9 cellular contexts compared by ENCODE assay signal in the genomic region with DNA sequence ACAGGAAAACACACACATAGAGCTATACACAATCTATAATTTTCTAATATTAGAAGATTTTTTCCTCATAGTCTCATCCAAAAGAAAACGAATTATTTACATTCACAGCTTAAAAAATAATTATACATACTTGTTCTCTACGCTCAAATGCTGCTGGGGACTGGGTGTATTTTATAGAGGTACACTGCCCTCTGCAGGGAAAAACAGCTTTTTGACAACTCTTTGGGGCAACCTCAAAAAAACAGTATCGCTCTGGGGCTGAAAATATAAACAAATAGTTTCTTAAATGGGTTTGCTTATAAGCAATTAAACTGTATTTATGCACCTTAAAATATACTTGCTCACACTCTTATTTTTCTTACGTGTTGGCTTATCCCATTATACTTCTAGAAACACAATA.
DNase-seq lines count a peak whose midpoint lies in the region; ATAC-seq and TF ChIP-seq lines count a peak whose summit lies in the region.
"Had no signal": no experiment of that assay in that cellular context is flagged by ENCODE, and none has a peak within 500 bp of the region (broad histone marks: within the 10 kb centered on the region; RNA-seq: fewer than 3 reads in every experiment).

No MANE protein-coding gene starts in this region.

- H4K20me1 ChIP-seq in GM23248 (ENCODE audit: insufficient read depth) = no peaks in the 10 kb centered on the region

- no peaks in the 10 kb centered on the region for H3K79me2 ChIP-seq in GM23248 (ENCODE audit: insufficient read depth)

- WGBS in GM23248 (ENCODE audit: low coverage in 1 of 2, low lambda C conversion rate in 2 of 2, missing lambda C conversion rate in 2 of 2), 2 experiments = 24 to 26% methylated on average over 4 of the region's 4 CpGs

- no peaks in the 10 kb centered on the region for H3K9me3 ChIP-seq in AG04450 (ENCODE audit: control insufficient read depth, insufficient read depth, low read length)
- H3K9me3 ChIP-seq in GM23248 (ENCODE audit: low read depth) = no peaks in the 10 kb centered on the region

- H3K4me1 ChIP-seq in GM23248 (ENCODE audit: insufficient read depth) = no peaks in the 10 kb centered on the region

- no peaks in the 10 kb centered on the region for H3K9me2 ChIP-seq in GM23248 (ENCODE audit: insufficient read depth)

- H3F3A ChIP-seq in GM23248 (ENCODE audit: insufficient read depth) = no peaks in the 10 kb centered on the region

- H2AFZ ChIP-seq in GM23248 = no peak overlapping the region

- ATAC-seq in HG03135 (IDR thresholded peaks at IDR 0.05; ENCODE audit: unreplicated experiment) (no peak), GM18517 (IDR thresholded peaks at IDR 0.05; ENCODE audit: unreplicated experiment) (no peak)

- H3K27me3 ChIP-seq in AG04450 (ENCODE audit: control insufficient read depth, insufficient read depth, low read length) (no peaks in the 10 kb centered on the region), GM23248 (replicated peaks; ENCODE audit: insufficient read depth) (0 out of 2 replicates have a peak, but pooled peaks cover 7% of the 10 kb centered on the region)

- H3K4me3 ChIP-seq in AG04450 (ENCODE audit: low read depth, low read length) (no peak overlapping the region), GM23248 (no peak overlapping the region)

- H3K36me3 ChIP-seq in GM23248 (ENCODE audit: low read depth) = no peaks in the 10 kb centered on the region

- DNase-seq in AG04450 (ENCODE audit: low read depth, low spot score) = no peak
- peak; percentile 51 for DNase-seq in GM23248
- peak; percentile 16 for DNase-seq in RWPE1 (ENCODE audit: low spot score)
- DNase-seq in hepatic stellate cell (ENCODE audit: low spot score) = peak; percentile 9
- no peak for DNase-seq in UCSD-AML1 (lab: John Stamatoyannopoulos, UW; ENCODE audit: unreplicated experiment)
- no peak for DNase-seq in NCI-H524 treated with DMSO at 0.1 percent for 48 hours (lab: John Stamatoyannopoulos, UW)
- DNase-seq: activated B cell treated with CpG ODN at 0.5 μM for 24 hours had no signal

- H3K9ac ChIP-seq in GM23248 = no peak overlapping the region

- in situ Hi-C loops in GM23248 (cut with MboI) = no loop called here

- H3K27ac ChIP-seq in AG04450 (ENCODE audit: low read depth, low read length) (no peak overlapping the region), GM23248 (no peak overlapping the region), RWPE1 (no peak overlapping the region)

- peak; percentile 36 for TF ChIP-seq CTCF in AG04450 (IDR thresholded peaks at IDR 0.05; ENCODE audit: low read depth, low read length)
- no peak; the same call in 1 of the 2 replicates for TF ChIP-seq CTCF in RWPE1 (conservative IDR thresholded peaks at IDR 0.05; ENCODE audit: low read depth)

- CTCF ChIA-PET in AG04450 (lab: Charles Lee) (interaction anchor here (0.6 to 2.4 kb wide), 15 partner anchors 11 to 1910 kb away, joined by 3 to 12 read pairs (median 4); no protein-coding TSS in a partner anchor), RWPE1 (lab: Yijun Ruan, JAX) (no interaction called here)

- no peak overlapping the region for H3K4me2 ChIP-seq in GM23248 (ENCODE audit: unreplicated experiment)

- POLR2A ChIA-PET in AG04450 (lab: Yijun Ruan, JAX) = no interaction called here
- POLR2A ChIA-PET in RWPE1 (lab: Yijun Ruan, JAX; ENCODE audit: low non-redundant PET) = no interaction called here

Comparison
In these comparisons a context has a peak if more than half of its experiments do, and no peak if none do; other contexts are left out.
1. DNase-seq: peak in GM23248 (single experiment), RWPE1 (single experiment) and hepatic stellate cell (single experiment); none in AG04450 (single experiment), UCSD-AML1 (single experiment) and NCI-H524 treated with DMSO at 0.1 percent for 48 hours (single experiment).